Comparison of ENCODE assay signal across 7 cellular contexts in the genomic region with DNA sequence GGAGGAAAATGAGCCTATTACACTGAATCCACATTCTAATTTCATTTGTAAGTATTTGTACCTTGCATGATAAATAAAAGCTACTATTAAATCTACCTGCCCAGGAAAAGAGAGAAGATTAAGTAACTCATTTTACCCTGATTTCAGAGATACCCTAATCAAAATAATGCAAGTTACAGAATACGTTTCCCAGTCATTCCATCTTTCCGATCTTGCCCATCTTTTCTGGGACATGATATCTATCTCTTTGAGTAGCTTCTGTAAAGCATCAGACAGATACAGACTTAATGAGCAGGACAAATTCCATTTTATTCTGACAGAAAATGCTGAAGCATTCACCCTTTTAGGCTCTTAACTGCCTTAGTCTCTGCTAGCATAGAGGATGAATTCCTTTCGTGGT. TPM values are rescaled to one million over a fixed set of nuclear protein-coding genes. Genes with fewer than 3 reads are reported as not detected.
"Had no signal": no experiment of that assay in that cellular context is flagged by ENCODE, and none has a peak within 500 bp of the region (broad histone marks: within the 10 kb centered on the region; RNA-seq: fewer than 3 reads in every experiment).

No MANE protein-coding gene starts in this region.

- H3K4me3 ChIP-seq: K562 had no signal

- H3K27ac ChIP-seq: HL-60 had no signal

- DNase-seq: IMR-90, KBM-7, KG1 had no signal

- ATAC-seq: HepG2, K562 had no signal

RNA-seq across cellular contexts. Expression of a gene that starts 56.6 kb away (rescaled TPM):
- polyA plus RNA-seq: IgD-negative memory B cell had no signal
